8 cellular contexts compared by ENCODE assay signal in genomic region chr5:157459715-157460599, GRCh38. TPM values are rescaled to one million over a fixed set of nuclear protein-coding genes. Genes with fewer than 3 reads are reported as not detected.
DNase-seq lines count a peak whose midpoint lies in the region; ATAC-seq, FAIRE-seq and TF ChIP-seq lines count a peak whose summit lies in the region.

NIPAL4 (plus strand) TSS chr5:157460213; CDS start chr5:157460321, 108 bp downstream.

- no peaks in the 10 kb centered on the region for H3K9me3 Mint-ChIP-seq in activated CD4-positive, alpha-beta T cell treated with anti-CD3 and anti-CD28 coated beads for 36 hours (ENCODE audit: low read depth)

- H2BK20ac ChIP-seq in H1 (ENCODE audit: low read length), result no peak within 1 kb of the TSS

- no peak for TF ChIP-seq EP300 in H1 (IDR thresholded peaks at IDR 0.05; ENCODE audit: borderline replicate concordance in 1 of 2, low read depth in 2 of 2, low read length in 2 of 2)

- DNase-seq in GM12891 (ENCODE audit: insufficient read length, low spot score), result peak; percentile 41
- peak; percentile 68 for DNase-seq in activated CD4-positive, alpha-beta T cell treated with anti-CD3 and anti-CD28 coated beads for 36 hours
- DNase-seq in H1 (ENCODE audit: low read depth in 1 of 2, low spot score in 2 of 2), result peak in 1 of 2 experiments; percentile 71
- DNase-seq in stimulated activated naive CD4-positive, alpha-beta T cell treated with Interleukin-2 at 50 U/mL for 16 hours (lab: John Stamatoyannopoulos, UW), result peak; percentile 33
- no peak for DNase-seq in DMS79 (lab: John Stamatoyannopoulos, UW)
- DNase-seq in SIG-M5 treated with dmso at 0.1 percent for 504 hours (lab: John Stamatoyannopoulos, UW; ENCODE audit: unreplicated experiment), result no peak

- no peak within 1 kb of the TSS for H2BK12ac ChIP-seq in H1 (ENCODE audit: low read depth, low read length)

- peak within 1 kb of the TSS; percentile 59 for H3K27ac Mint-ChIP-seq in activated CD4-positive, alpha-beta T cell treated with anti-CD3 and anti-CD28 coated beads for 36 hours

- peak; percentile 28 for ATAC-seq in activated CD4-positive, alpha-beta T cell treated with anti-CD3 and anti-CD28 coated beads for 36 hours
- no peak for ATAC-seq in GM19328 (IDR thresholded peaks at IDR 0.05; ENCODE audit: unreplicated experiment)

- no peaks in the 10 kb centered on the region for H3K79me2 ChIP-seq in H1 (ENCODE audit: control insufficient read depth in 1 of 2, insufficient read depth in 2 of 2, low read length in 2 of 2)

- no peak within 1 kb of the TSS for H3K4ac ChIP-seq in H1 (replicated peaks; ENCODE audit: insufficient read length, low read depth, low read length)

- TF ChIP-seq POLR2A in GM12891 (IDR thresholded peaks at IDR 0.05; ENCODE audit: low read depth, low read length) (no peak), H1 (IDR thresholded peaks at IDR 0.05; ENCODE audit: control extremely low read depth in 1 of 2, low read depth in 2 of 2, low read length in 2 of 2) (no peak)

- H3K27ac ChIP-seq in H1 (ENCODE audit: low read depth, low read length), result no peak within 1 kb of the TSS

- no peak within 1 kb of the TSS for H2AK5ac ChIP-seq in H1 (ENCODE audit: low read depth, low read length)

- intact Hi-C loops in activated CD4-positive, alpha-beta T cell treated with anti-CD3 and anti-CD28 coated beads for 36 hours (cut with DNase I, micrococcal nuclease), result loop anchor here (5.0 to 10.0 kb wide), 3 partner anchors 68 to 397 kb away; partner anchors contain the start of gene CLINT1 (in 1 of the 2)

- H2BK15ac ChIP-seq in H1 (ENCODE audit: low read length), result no peak within 1 kb of the TSS

- H3K36me3 Mint-ChIP-seq in activated CD4-positive, alpha-beta T cell treated with anti-CD3 and anti-CD28 coated beads for 36 hours (ENCODE audit: low read depth), result no peaks in the 10 kb centered on the region

- peak within 1 kb of the TSS; percentile 63 for H4K8ac ChIP-seq in H1 (ENCODE audit: extremely low read depth, insufficient read depth, low read length)

- no peaks in the 10 kb centered on the region for H3K9me3 ChIP-seq in H1 (ENCODE audit: insufficient read depth in 2 of 2, low read depth in 1 of 2, low read length in 1 of 2)
- no peaks in the 10 kb centered on the region for H3K9me3 ChIP-seq in mononuclear cell (ENCODE audit: low read depth, low read length)

- no peaks in the 10 kb centered on the region for H4K20me1 ChIP-seq in H1 (replicated peaks in 1 of 2; ENCODE audit: control insufficient read depth in 1 of 2, insufficient read depth in 2 of 2, low read length in 2 of 2)

- WGBS in H1 (ENCODE audit: extremely low coverage in 1 of 2, insufficient coverage in 1 of 2, insufficient read length in 1 of 2, insufficient replicate concordance in 2 of 2, low coverage in 1 of 2, low lambda C conversion rate in 2 of 2, missing lambda C conversion rate in 1 of 2), 2 experiments, result 3% methylated on average over 35 of the region's 54 CpGs; no CpG with 5 or more reads in 1 of the 2 experiments

- no peak within 1 kb of the TSS for H4K5ac ChIP-seq in H1 (ENCODE audit: insufficient read length, low read depth, low read length)

- TF ChIP-seq RAD21 in H1 (IDR thresholded peaks at IDR 0.05 in 1 of 2, conservative IDR thresholded peaks at IDR 0.05 in 1 of 2; ENCODE audit: low read depth in 2 of 2, low read length in 2 of 2), result no peak

- no peak within 1 kb of the TSS for H2BK120ac ChIP-seq in H1 (replicated peaks; ENCODE audit: low read depth, low read length)

- peak within 1 kb of the TSS in 1 of 4 experiments; percentile 43; a peak in 1 of 7 replicates for H3K9ac ChIP-seq in H1 (replicated peaks in 1 of 4; ENCODE audit: extremely low read depth in 1 of 4, low read depth in 3 of 4, low read length in 3 of 4)

- no peak for TF ChIP-seq CTCF in H1 (IDR thresholded peaks at IDR 0.05; ENCODE audit: control extremely low read depth in 1 of 3, insufficient read depth in 1 of 3, low read depth in 1 of 3, low read length in 3 of 3)

- peaks cover 22% of the 10 kb centered on the region for H3K27me3 Mint-ChIP-seq in activated CD4-positive, alpha-beta T cell treated with anti-CD3 and anti-CD28 coated beads for 36 hours

- peaks cover 8% of the 10 kb centered on the region; the same call in 1 of the 2 replicates for H3K23me2 ChIP-seq in H1 (ENCODE audit: low read depth, low read length)

- FAIRE-seq in GM12891 (lab: Jason Lieb, UNC) (peak; percentile 5), H1 (lab: Jason Lieb, UNC) (no peak)

- H3K23ac ChIP-seq in H1 (ENCODE audit: insufficient read length), result no peak within 1 kb of the TSS

- H3K4me3 ChIP-seq in H1 (ENCODE audit: extremely low read depth in 1 of 4, insufficient read depth in 2 of 4, low read depth in 3 of 4, low read length in 4 of 4) (peak within 1 kb of the TSS; percentile 50 to 93 (median 58)), mononuclear cell (ENCODE audit: low read length) (peak within 1 kb of the TSS; percentile 29)

- H3K56ac ChIP-seq in H1 (replicated peaks; ENCODE audit: insufficient read length, low read depth, low read length), result no peak within 1 kb of the TSS

- H2AFZ ChIP-seq in H1 (ENCODE audit: low read length), result 0 out of 2 replicates have a peak within 1 kb of the TSS, but pooled peaks have one; percentile 55

- peaks cover 9 to 30% (median 21%) of the 10 kb centered on the region in 4 experiments for H3K27me3 ChIP-seq in H1 (replicated peaks in 1 of 4; ENCODE audit: control insufficient read depth in 3 of 4, extremely low read depth in 1 of 4, insufficient read depth in 3 of 4, low read length in 3 of 4)
- H3K27me3 ChIP-seq in mononuclear cell (ENCODE audit: insufficient read depth, low read length), result peaks cover 29% of the 10 kb centered on the region

- CTCF ChIA-PET in activated CD4-positive, alpha-beta T cell treated with anti-CD3 and anti-CD28 coated beads for 36 hours (lab: Charles Lee), result interaction anchor here (0.5 to 2.8 kb wide), 7 partner anchors 9 to 311 kb away, joined by 3 to 15 read pairs (median 4); no protein-coding TSS in a partner anchor
- CTCF ChIA-PET in H1 (lab: Charles Lee; ENCODE audit: partially characterized antibody), result interaction anchor here (0.6 to 10.0 kb wide), 9 partner anchors 11 to 828 kb away, joined by 3 to 112 read pairs (median 3); no protein-coding TSS in a partner anchor

- no peak within 1 kb of the TSS for H4K91ac ChIP-seq in H1 (replicated peaks; ENCODE audit: insufficient read length, low read length)

- POLR2A ChIA-PET in activated CD4-positive, alpha-beta T cell treated with anti-CD3 and anti-CD28 coated beads for 36 hours (lab: Charles Lee), result interaction anchor here (0.9 kb wide), 1 partner anchor 109 kb away, joined by 3 read pairs; no protein-coding TSS in a partner anchor
- POLR2A ChIA-PET in H1 (lab: Charles Lee; ENCODE audit: partially characterized antibody), result interaction anchor here (0.5 to 1.5 kb wide), 4 partner anchors 10 to 1254 kb away, joined by 3 to 4 read pairs (median 3); no protein-coding TSS in a partner anchor

- no peak within 1 kb of the TSS for H3K18ac ChIP-seq in H1 (ENCODE audit: extremely low read depth, low read length)

- peak within 1 kb of the TSS; percentile 63 for H3K4me3 Mint-ChIP-seq in activated CD4-positive, alpha-beta T cell treated with anti-CD3 and anti-CD28 coated beads for 36 hours

- peaks cover 0 to 8% (median 4%) of the 10 kb centered on the region in 4 experiments for H3K4me1 ChIP-seq in H1 (replicated peaks in 1 of 4; ENCODE audit: control insufficient read depth in 3 of 4, insufficient read depth in 4 of 4, low read length in 3 of 4)
- peaks cover 33% of the 10 kb centered on the region for H3K4me1 ChIP-seq in mononuclear cell (ENCODE audit: insufficient read depth, low read length)

- H3K4me2 ChIP-seq in H1 (ENCODE audit: insufficient read depth in 1 of 2, low read depth in 2 of 2, low read length in 2 of 2), result peak within 1 kb of the TSS; percentile 53 to 82

- no peaks in the 10 kb centered on the region for H3K79me1 ChIP-seq in H1 (ENCODE audit: low read depth, low read length)

- no peak within 1 kb of the TSS for H2BK5ac ChIP-seq in H1 (ENCODE audit: low read depth, low read length)

- H3K4me1 Mint-ChIP-seq in activated CD4-positive, alpha-beta T cell treated with anti-CD3 and anti-CD28 coated beads for 36 hours, result peaks cover 28% of the 10 kb centered on the region

- no peaks in the 10 kb centered on the region for H3K36me3 ChIP-seq in H1 (ENCODE audit: control insufficient read depth in 2 of 4, insufficient read depth in 4 of 4, low read length in 3 of 4)

- no peak within 1 kb of the TSS for H3K14ac ChIP-seq in H1 (ENCODE audit: insufficient read length)

TF ChIP-seq in GM12891, 5 proteins besides CTCF, POLR2A, EP300 and RAD21:
- TF ChIP-seq PAX5 (IDR thresholded peaks at IDR 0.05; ENCODE audit: insufficient read depth, low read length, severe bottlenecking), result no peak
- no peak for TF ChIP-seq TAF1 (IDR thresholded peaks at IDR 0.05; ENCODE audit: low read depth, low read length)
- TF ChIP-seq SPI1 (IDR thresholded peaks at IDR 0.05; ENCODE audit: low read depth, low read length), result no peak
- no peak for TF ChIP-seq POLR2AphosphoS5 (IDR thresholded peaks at IDR 0.05; ENCODE audit: low read depth, low read length)
- no peak for TF ChIP-seq POU2F2 (IDR thresholded peaks at IDR 0.05; ENCODE audit: low read depth, low read length)
TF ChIP-seq in GM12891: peak in this region for 0.

TF ChIP-seq in H1, 55 proteins besides CTCF, POLR2A, EP300 and RAD21 (continues in another document):
- TF ChIP-seq KDM1A (IDR thresholded peaks at IDR 0.05; ENCODE audit: borderline replicate concordance, low read length), result no peak
- TF ChIP-seq SP4 (IDR thresholded peaks at IDR 0.05; ENCODE audit: low read length), result no peak
- TF ChIP-seq JUND (IDR thresholded peaks at IDR 0.05; ENCODE audit: low read length), result no peak

RNA-seq across cellular contexts. Expression of gene NIPAL4, which starts in this region (rescaled TPM):
- polyA plus RNA-seq in GM12891 (2012; ENCODE audit: low read depth, missing spikeins), result 1.2 TPM
- total RNA-seq in activated CD4-positive, alpha-beta T cell treated with anti-CD3 and anti-CD28 coated beads for 36 hours, result 1 to 10 TPM; 3.5 to 3.7 TPM
- total RNA-seq in H1 (2021; fragmentation: NEBNext Ultra II Directional; extraction: Animal tissue kit (Norgen Biotek cat#: 25700)), result 0.20 and 0.25 TPM in 2 replicates
- polyA plus RNA-seq in H1 (2011; rRNA removed), result 0.06 and 0.09 TPM in 2 replicates
- 0.05 TPM for polyA plus RNA-seq in H1 (2011; cell fraction: cytosol; rRNA removed)
- polyA plus RNA-seq in H1 (2011; cell fraction: nucleus; rRNA removed), result 0.43 TPM
- 0.17 to 0.26 TPM (median 0.21 TPM) in 4 replicates for polyA plus RNA-seq in H1 (2012, experiment 1 of 2)
- 0.12 TPM for polyA plus RNA-seq in H1 (2012, experiment 2 of 2)
- 0.16 TPM for polyA plus RNA-seq in H1 (2013, experiment 1 of 2)
- 0.31 TPM for polyA plus RNA-seq in H1 (2013, experiment 2 of 2)
- 0.28 and 0.34 TPM in 2 replicates for polyA minus RNA-seq in H1 (2011; rRNA and poly(A)+ RNA removed)
- polyA minus RNA-seq in H1 (2011; cell fraction: cytosol; rRNA and poly(A)+ RNA removed), result not detected
- not detected for polyA minus RNA-seq in H1 (2011; cell fraction: nucleus; rRNA and poly(A)+ RNA removed)
- 11.5 TPM for total RNA-seq in mononuclear cell

Comparison
In these comparisons a context has a peak if more than half of its experiments do, and no peak if none do; other contexts are left out.
1. DNase-seq: peak in GM12891 (single experiment), activated CD4-positive, alpha-beta T cell treated with anti-CD3 and anti-CD28 coated beads for 36 hours (single experiment) and stimulated activated naive CD4-positive, alpha-beta T cell treated with Interleukin-2 at 50 U/mL for 16 hours (single experiment); none in DMS79 (single experiment) and SIG-M5 treated with dmso at 0.1 percent for 504 hours (single experiment).